ENCODE assay signal across 18 cellular contexts in genomic region chr15:89666858-89667705, GRCh38. TPM values are rescaled to one million over a fixed set of nuclear protein-coding genes. Genes with fewer than 3 reads are reported as not detected.
"Had no signal": no experiment of that assay in that cellular context is flagged by ENCODE, and none has a peak within 500 bp of the region (broad histone marks: within the 10 kb centered on the region; RNA-seq: fewer than 3 reads in every experiment).

No MANE protein-coding gene starts in this region.

- H3K4me2 ChIP-seq: neural progenitor cell had no signal

- H3K9me3 ChIP-seq: body of pancreas, pancreas, stomach, thyroid gland had no signal

- DNase-seq: activated CD4-positive, CD25-positive, alpha-beta regulatory T cell treated with anti-CD3 and anti-CD28 coated beads, Interleukin-2, amount 50 U/mL, for 72 hours; activated naive CD4-positive, alpha-beta T cell treated with anti-CD3 and anti-CD28 coated beads, Interleukin-2, amount 10 ng/mL, durations not matched to agents 7 days and 5 days; activated T-cell treated with anti-CD3 and anti-CD28 coated beads for 4 hours; amniotic stem cell; body of pancreas; effector CD4-positive, alpha-beta T cell; foreskin fibroblast; pancreas; stimulated activated CD4-positive, alpha-beta T cell treated with anti-CD3 and anti-CD28 coated beads, Interleukin-12 subunit alpha, Interleukin-12 subunit beta, amount 100 ng/mL, for 4 hours; stimulated activated CD4-positive, alpha-beta T cell treated with anti-CD3 and anti-CD28 coated beads, Interleukin-2, amount 100 ng/mL, for 24 hours; stomach; T1000; thyroid gland had no signal

- ATAC-seq: activated T-helper 17 cell treated with anti-CD3 and anti-CD28 coated beads, Interleukin-2, amount 50 U/mL, for 72 hours; body of pancreas had no signal

- H3K4me3 ChIP-seq: body of pancreas, coronary artery, neural progenitor cell, pancreas, stomach, thyroid gland had no signal

- H3K27ac ChIP-seq: neural progenitor cell, pancreas had no signal

- H3K9ac ChIP-seq: neural progenitor cell had no signal

- H3K27me3 ChIP-seq: body of pancreas, pancreas, thyroid gland had no signal

- H3K36me3 ChIP-seq: neural progenitor cell, pancreas, stomach, thyroid gland had no signal

- FAIRE-seq: endothelial cell of umbilical vein, pancreas had no signal

RNA-seq across cellular contexts. Expression of gene PLIN1, which starts 12.1 kb away (rescaled TPM):
- total RNA-seq: endothelial cell of umbilical vein had no signal

RNA-seq across cellular contexts. Expression of gene WDR93, which starts 23.5 kb away (rescaled TPM):
- total RNA-seq: endothelial cell of umbilical vein, stomach, urinary bladder had no signal
